Comparison of ENCODE assay signal across 1 cellular context in genomic region chr3:49719214-49719884, GRCh38.
TF ChIP-seq lines count a peak whose summit lies in the region.

Gene AMIGO3, minus strand, starts transcription at chr3:49719684. Its CDS starts 219 bp downstream, at chr3:49719465.

TF ChIP-seq in Ishikawa, 13 proteins besides CTCF, POLR2A, EP300 and RAD21 (continued from another document):
- TF ChIP-seq TCF12 (IDR thresholded peaks at IDR 0.05; ENCODE audit: low read depth) (no peak), TAF1 (IDR thresholded peaks at IDR 0.05; ENCODE audit: low read depth) (no peak), TEAD4 (IDR thresholded peaks at IDR 0.05) (no peak), CREB1 (IDR thresholded peaks at IDR 0.05; ENCODE audit: low read depth) (no peak)
- TF ChIP-seq, protein P1, sequence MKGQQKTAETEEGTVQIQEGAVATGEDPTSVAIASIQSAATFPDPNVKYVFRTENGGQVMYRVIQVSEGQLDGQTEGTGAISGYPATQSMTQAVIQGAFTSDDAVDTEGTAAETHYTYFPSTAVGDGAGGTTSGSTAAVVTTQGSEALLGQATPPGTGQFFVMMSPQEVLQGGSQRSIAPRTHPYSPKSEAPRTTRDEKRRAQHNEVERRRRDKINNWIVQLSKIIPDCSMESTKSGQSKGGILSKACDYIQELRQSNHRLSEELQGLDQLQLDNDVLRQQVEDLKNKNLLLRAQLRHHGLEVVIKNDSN (IDR thresholded peaks at IDR 0.05), result no peak
